ENCODE assay signal across 9 cellular contexts in the genomic region with DNA sequence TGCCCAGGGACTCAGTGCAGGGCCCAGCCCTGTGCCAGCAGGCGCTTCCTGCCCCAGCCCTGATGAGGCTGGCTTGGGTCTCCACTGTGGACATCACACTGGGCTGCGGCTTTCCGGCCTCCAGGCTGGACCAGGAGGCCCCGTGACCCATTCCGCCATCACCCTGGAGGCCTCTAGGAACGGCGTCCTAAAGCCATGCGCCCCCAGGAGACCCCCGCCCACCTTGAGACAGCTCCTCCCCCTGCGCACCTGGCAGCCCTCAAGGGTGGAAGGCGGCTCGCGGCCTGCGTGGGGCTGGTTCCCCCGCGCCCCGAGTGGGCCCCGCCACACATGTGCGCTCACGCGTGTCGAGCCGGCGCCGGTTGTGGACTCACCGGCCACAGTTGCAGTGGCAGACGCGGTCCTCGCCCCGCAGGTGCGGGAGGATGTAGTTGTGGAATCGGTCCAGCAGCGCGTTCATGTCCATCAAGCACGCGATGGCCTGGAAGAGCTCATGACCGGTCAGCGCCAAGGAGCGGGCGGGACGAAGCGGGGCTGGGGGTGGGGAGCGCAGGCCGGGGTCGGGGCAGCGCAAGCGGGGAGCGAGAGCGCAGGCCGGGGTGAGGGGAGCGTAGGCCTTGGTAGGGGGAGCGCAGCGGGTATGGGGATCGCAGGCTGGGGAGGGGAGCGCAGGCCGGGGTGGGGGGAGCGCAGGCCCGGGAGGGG. TPM values are rescaled to one million over a fixed set of nuclear protein-coding genes. Genes with fewer than 3 reads are reported as not detected.
DNase-seq lines count a peak whose midpoint lies in the region; ATAC-seq, FAIRE-seq and TF ChIP-seq lines count a peak whose summit lies in the region.
"Had no signal": no experiment of that assay in that cellular context is flagged by ENCODE, and none has a peak within 500 bp of the region (broad histone marks: within the 10 kb centered on the region; RNA-seq: fewer than 3 reads in every experiment).

No MANE protein-coding gene starts in this region.

- CTCF ChIA-PET in K562 (lab: Yijun Ruan, JAX; ENCODE audit: low intra/inter-chr PET ratio), result no interaction called here

- H3K9me3 ChIP-seq in K562 (replicated peaks; ENCODE audit: control insufficient read depth, insufficient read depth, low read depth, low read length), result no peaks in the 10 kb centered on the region; the same call in 1 of the 2 replicates
- H3K9me3 ChIP-seq: A549 had no signal

- BruUV-seq in K562 (replicated peaks; lab: Mats Ljungman, UMichigan), result no TSS peak

- TF ChIP-seq POLR2A in K562 (conservative IDR thresholded peaks at IDR 0.05), result no peak

- H3K4me3 Mint-ChIP-seq in immature natural killer cell, result peak overlapping the region in 4 of 5 donors; percentile 10 to 76 (median 48)

- no peak overlapping the region for H3K27ac ChIP-seq in K562 (ENCODE audit: extremely low read depth, low read depth, low read length)
- peak overlapping the region; percentile 51 for H3K27ac ChIP-seq in substantia nigra (ENCODE audit: low read depth, low read length, poor library complexity, severe bottlenecking)
- H3K27ac ChIP-seq: A549 had no signal

- intact Hi-C loops in K562 (cut with micrococcal nuclease), result no loop called here

- H3K9ac ChIP-seq in K562 (ENCODE audit: insufficient read depth in 1 of 2, low read depth in 2 of 2, low read length in 2 of 2), result no peak overlapping the region

- no peak overlapping the region for H2AFZ ChIP-seq in K562 (ENCODE audit: low read depth, low read length)

- H3K27ac Mint-ChIP-seq in immature natural killer cell, result no peak overlapping the region

- ATAC-seq in K562 (no peak), GM21528 (IDR thresholded peaks at IDR 0.05; ENCODE audit: low FRiP score, unreplicated experiment) (no peak), GM19351 (IDR thresholded peaks at IDR 0.05; ENCODE audit: unreplicated experiment) (no peak)
- ATAC-seq: A549 had no signal

- no peaks in the 10 kb centered on the region for H3K79me2 ChIP-seq in K562 (ENCODE audit: control insufficient read depth, insufficient read depth, low read length)

- peaks cover 0 to 1% of the 10 kb centered on the region in 2 donors for H3K4me1 Mint-ChIP-seq in immature natural killer cell

- peaks cover 0 to 3% (median 1%) of the 10 kb centered on the region in 3 donors for H3K27me3 Mint-ChIP-seq in immature natural killer cell (ENCODE audit: low read depth in 3 of 3)

- peak; percentile 56 for DNase-seq in NCI-H2227 (lab: John Stamatoyannopoulos, UW; ENCODE audit: unreplicated experiment)
- no peak for DNase-seq in NCI-H2227 treated with DMSO at 0.1 percent for 48 hours (lab: John Stamatoyannopoulos, UW)
- no peak for DNase-seq in K562 (ENCODE audit: extremely low read depth in 1 of 4, low spot score in 3 of 4)
- no peak for DNase-seq in immature natural killer cell
- peak in 10 of 49 donors; percentile 2 to 77 (median 16) for DNase-seq in substantia nigra (lab: John Stamatoyannopoulos, UW)
- DNase-seq in T-helper 1 cell, result no peak

- TF ChIP-seq CTCF in K562 (IDR thresholded peaks at IDR 0.05 in 2 of 3, conservative IDR thresholded peaks at IDR 0.05 in 1 of 3; ENCODE audit: insufficient read depth in 2 of 3, low read depth in 1 of 3, low read length in 3 of 3), result no peak

- peaks cover 57% of the 10 kb centered on the region for H3K36me3 ChIP-seq in K562 (ENCODE audit: control insufficient read depth, insufficient read depth, low read length)

- no peaks in the 10 kb centered on the region for H3K27me3 ChIP-seq in K562 (ENCODE audit: control insufficient read depth in 2 of 2, insufficient read depth in 2 of 2, low read length in 2 of 2)

- no peak overlapping the region for H3K4me2 ChIP-seq in K562 (ENCODE audit: insufficient read depth, low read length)
- H3K4me2 ChIP-seq: A549 had no signal

- H3K36me3 Mint-ChIP-seq in immature natural killer cell, result peaks cover 0 to 5% (median 4%) of the 10 kb centered on the region in 3 donors

- 95% methylated on average over 24 of the region's 58 CpGs for WGBS in K562 (ENCODE audit: insufficient coverage, low coverage, missing lambda C conversion rate)

- no peaks in the 10 kb centered on the region for H3K9me1 ChIP-seq in K562 (ENCODE audit: control insufficient read depth, insufficient read depth, low read length)

- POLR2A ChIA-PET in K562 (lab: Yijun Ruan, JAX), result no interaction called here

- in situ Hi-C loops in K562 (cut with MboI), result no loop called here

- FAIRE-seq in K562 (lab: Jason Lieb, UNC), result no peak
- FAIRE-seq: A549 had no signal

- peaks cover 0 to 55% of the 10 kb centered on the region in 2 experiments; a peak in 2 of 5 replicates for H3K4me1 ChIP-seq in K562 (replicated peaks in 1 of 2; ENCODE audit: control insufficient read depth in 2 of 2, insufficient read depth in 2 of 2, low read length in 2 of 2)
- H3K4me1 ChIP-seq: A549 had no signal

- TF ChIP-seq EP300 in K562 (IDR thresholded peaks at IDR 0.05; ENCODE audit: low read length), result no peak

- no peaks in the 10 kb centered on the region for H4K20me1 ChIP-seq in K562 (replicated peaks; ENCODE audit: control insufficient read depth, insufficient read depth, low read length)

- no peak overlapping the region for H3K4me3 ChIP-seq in K562
- H3K4me3 ChIP-seq: A549 had no signal

- H3K9me3 Mint-ChIP-seq in immature natural killer cell, result no peaks in the 10 kb centered on the region

- TF ChIP-seq RAD21 in K562 (CRISPR knock-in tag; conservative IDR thresholded peaks at IDR 0.05 in 1 of 2, IDR thresholded peaks at IDR 0.05 in 1 of 2), result no peak

TF ChIP-seq in K562, 482 proteins besides CTCF, POLR2A, EP300 and RAD21 (continues in another document):
- TF ChIP-seq POLR2G (IDR thresholded peaks at IDR 0.05; ENCODE audit: low read depth, low read length) (peak; percentile 73), RFX7 (CRISPR knock-in tag; IDR thresholded peaks at IDR 0.05) (no peak)

RNA-seq across cellular contexts. Expression of a gene that starts 1.0 kb away (rescaled TPM):
- total RNA-seq in K562 (2011; cell fraction: chromatin; rRNA removed; ENCODE audit: low replicate concordance), result 1.2 and 8.3 TPM in 2 replicates
- total RNA-seq in K562 (2011; cell fraction: nucleolus; rRNA removed), result 5.3 and 6.0 TPM in 2 replicates
- total RNA-seq in K562 (2011; cell fraction: nucleoplasm; rRNA removed), result 2.6 and 6.0 TPM in 2 replicates
- total RNA-seq in K562 (2014; rRNA removed), result 0.78 TPM in 1 of 2 replicates, not detected in the other
- total RNA-seq in K562 (2014; rRNA removed; fragmentation: Illumina TruSeq; extraction: Trizol), result not detected in 2 replicates
- total RNA-seq in K562 (2015; rRNA removed; fragmentation: Illumina TruSeq; extraction: Trizol), result 0.38 and 0.43 TPM in 2 replicates
- 1.3 and 2.0 TPM in 2 replicates for total RNA-seq in K562 (2021)
- 0.24 TPM in 2 replicates for polyA plus RNA-seq in K562 (2011; rRNA removed)
- 0.46 TPM in 1 of 2 replicates, not detected in the other for polyA plus RNA-seq in K562 (2011; cell fraction: cytosol; rRNA removed)
- polyA plus RNA-seq in K562 (2011; cell fraction: nucleus; rRNA removed), result 3.5 and 8.1 TPM in 2 replicates
- polyA plus RNA-seq in K562 (2012), result 1.1 and 3.2 TPM in 2 replicates
- polyA plus RNA-seq in K562 (2014; fragmentation: Illumina TruSeq; extraction: Trizol), result not detected in 2 replicates
- not detected for polyA plus RNA-seq in K562 (2014; fragmentation: Nextera tagmentation; extraction: Ambion mirVana)
- 0.28 and 0.94 TPM in 2 replicates for polyA plus RNA-seq in K562 (2014; rRNA removed)
- polyA minus RNA-seq in K562 (2011; rRNA and poly(A)+ RNA removed), result not detected in 2 replicates
- not detected in 2 replicates for polyA minus RNA-seq in K562 (2011; cell fraction: cytosol; rRNA and poly(A)+ RNA removed)
- 0.56 and 0.67 TPM in 2 replicates for polyA minus RNA-seq in K562 (2011; cell fraction: nucleus; rRNA and poly(A)+ RNA removed)
- not detected for polyA plus RNA-seq in immature natural killer cell

RNA-seq across cellular contexts. Expression of a gene that starts 27.5 kb away (rescaled TPM):
- total RNA-seq in K562 (2011; cell fraction: chromatin; rRNA removed; ENCODE audit: low replicate concordance), result 54.7 and 190 TPM in 2 replicates
- total RNA-seq in K562 (2011; cell fraction: nucleolus; rRNA removed), result 155 and 182 TPM in 2 replicates
- total RNA-seq in K562 (2011; cell fraction: nucleoplasm; rRNA removed), result 64.8 and 77.4 TPM in 2 replicates
- total RNA-seq in K562 (2014; rRNA removed) (173 and 183 TPM in 2 replicates), K562 (2014; rRNA removed; fragmentation: Illumina TruSeq; extraction: Trizol) (18.6 and 20.2 TPM in 2 replicates), K562 (2015; rRNA removed; fragmentation: Illumina TruSeq; extraction: Trizol) (80.1 and 87.1 TPM in 2 replicates), K562 (2021) (151 and 167 TPM in 2 replicates)
- polyA plus RNA-seq in K562 (2011; rRNA removed) (36.7 and 40.8 TPM in 2 replicates), K562 (2014; fragmentation: Illumina TruSeq; extraction: Trizol) (29.2 and 90.5 TPM in 2 replicates), K562 (2014; fragmentation: Nextera tagmentation; extraction: Ambion mirVana) (1 to 10 TPM in 1 of 2 experiments, under 1 TPM in 1; 0.10 to 1.0 TPM), K562 (2014; rRNA removed) (123 and 131 TPM in 2 replicates), immature natural killer cell (10 to 100 TPM in 1 of 3 donors, 1 to 10 TPM in 2; 6.4 to 14.5 (median 7.3) TPM)
- polyA plus RNA-seq in K562 (2011; cell fraction: cytosol; rRNA removed), result 47.1 and 118 TPM in 2 replicates
- polyA plus RNA-seq in K562 (2011; cell fraction: nucleus; rRNA removed), result 98.3 and 162 TPM in 2 replicates
- 69.9 and 90.0 TPM in 2 replicates for polyA plus RNA-seq in K562 (2012)
- 14.9 and 33.5 TPM in 2 replicates for polyA minus RNA-seq in K562 (2011; rRNA and poly(A)+ RNA removed)
- polyA minus RNA-seq in K562 (2011; cell fraction: cytosol; rRNA and poly(A)+ RNA removed), result 50.2 and 62.0 TPM in 2 replicates
- 28.4 and 31.9 TPM in 2 replicates for polyA minus RNA-seq in K562 (2011; cell fraction: nucleus; rRNA and poly(A)+ RNA removed)

RNA-seq across cellular contexts. Expression of a gene that starts 35.2 kb away (rescaled TPM):
- 158 and 318 TPM in 2 replicates for total RNA-seq in K562 (2011; cell fraction: chromatin; rRNA removed; ENCODE audit: low replicate concordance)
- 177 TPM in 2 replicates for total RNA-seq in K562 (2011; cell fraction: nucleolus; rRNA removed)
- total RNA-seq in K562 (2011; cell fraction: nucleoplasm; rRNA removed), result 165 and 176 TPM in 2 replicates
- 157 and 175 TPM in 2 replicates for total RNA-seq in K562 (2014; rRNA removed)
- 75.3 and 77.6 TPM in 2 replicates for total RNA-seq in K562 (2014; rRNA removed; fragmentation: Illumina TruSeq; extraction: Trizol)
- total RNA-seq in K562 (2015; rRNA removed; fragmentation: Illumina TruSeq; extraction: Trizol), result 79.3 and 80.4 TPM in 2 replicates
- total RNA-seq in K562 (2021), result 185 and 187 TPM in 2 replicates
- 77.5 and 94.6 TPM in 2 replicates for polyA plus RNA-seq in K562 (2011; rRNA removed)
- polyA plus RNA-seq in K562 (2011; cell fraction: cytosol; rRNA removed), result 108 and 136 TPM in 2 replicates
- polyA plus RNA-seq in K562 (2011; cell fraction: nucleus; rRNA removed), result 118 and 152 TPM in 2 replicates
- 185 and 187 TPM in 2 replicates for polyA plus RNA-seq in K562 (2012)
- 184 and 187 TPM in 2 replicates for polyA plus RNA-seq in K562 (2014; fragmentation: Illumina TruSeq; extraction: Trizol)
- 10 to 100 TPM; 70.8 to 90.8 TPM for polyA plus RNA-seq in K562 (2014; fragmentation: Nextera tagmentation; extraction: Ambion mirVana)
- 201 and 217 TPM in 2 replicates for polyA plus RNA-seq in K562 (2014; rRNA removed)
- polyA minus RNA-seq in K562 (2011; rRNA and poly(A)+ RNA removed), result 79.6 and 115 TPM in 2 replicates
- 73.7 and 101 TPM in 2 replicates for polyA minus RNA-seq in K562 (2011; cell fraction: cytosol; rRNA and poly(A)+ RNA removed)
- polyA minus RNA-seq in K562 (2011; cell fraction: nucleus; rRNA and poly(A)+ RNA removed), result 42.8 and 44.6 TPM in 2 replicates
- 100 to 1,000 TPM; 159 to 241 (median 160) TPM for polyA plus RNA-seq in immature natural killer cell
